8 cellular contexts compared by ENCODE assay signal in the genomic region with DNA sequence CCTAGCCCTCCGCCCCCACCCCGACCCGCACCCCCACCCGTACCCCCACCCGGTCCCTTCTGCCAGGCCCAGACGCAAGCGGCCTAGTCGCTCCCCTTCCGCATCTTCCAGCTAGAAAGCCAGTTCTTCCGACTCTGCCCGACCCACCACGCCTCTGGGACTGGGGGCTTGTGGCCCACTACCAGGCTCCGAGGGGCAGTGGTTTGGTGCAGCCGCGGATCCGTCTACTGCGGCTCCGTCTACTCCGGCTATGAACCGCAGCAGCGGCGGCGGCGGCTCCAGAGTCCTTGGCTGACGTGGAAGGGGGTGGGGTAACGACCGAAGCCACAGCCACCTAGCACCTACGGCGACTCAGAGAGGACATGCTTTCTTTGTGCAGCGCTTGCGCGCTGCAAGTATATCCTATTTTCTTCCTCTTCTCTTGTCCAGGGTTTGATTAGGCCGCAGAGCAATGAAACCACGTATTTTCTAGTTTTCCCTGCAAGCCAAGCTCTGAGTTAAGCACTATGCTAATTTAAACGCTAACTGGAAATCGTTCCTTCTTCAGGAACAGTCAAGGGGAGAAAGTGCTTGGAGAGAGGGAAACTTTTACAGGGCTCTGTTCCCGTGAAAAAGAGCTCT. TPM values are rescaled to one million over a fixed set of nuclear protein-coding genes. Genes with fewer than 3 reads are reported as not detected.
DNase-seq lines count a peak whose midpoint lies in the region; ATAC-seq and TF ChIP-seq lines count a peak whose summit lies in the region.

Gene COPB1, minus strand, starts transcription at position 252 of the 621 bp plus-strand sequence. CDS start 883 bp downstream, outside the sequence.

- H3K79me2 ChIP-seq in OCI-LY3 (ENCODE audit: low read length): peaks cover 31% of the 10 kb centered on the region

- H3K4me2 ChIP-seq in OCI-LY3 (ENCODE audit: low read length): peak within 1 kb of the TSS; percentile 78

- H3K9ac ChIP-seq in OCI-LY3 (ENCODE audit: low read length): peak within 1 kb of the TSS; percentile 73

- H3K27me3 ChIP-seq in OCI-LY3 (ENCODE audit: low read depth, low read length): no peaks in the 10 kb centered on the region

- ATAC-seq in GM21515 (IDR thresholded peaks at IDR 0.05; ENCODE audit: unreplicated experiment) (peak; percentile 91), mucosa of descending colon (peak; percentile 100)

- peaks cover 29% of the 10 kb centered on the region for H3K36me3 ChIP-seq in OCI-LY3 (replicated peaks; ENCODE audit: low read depth, low read length)
- H3K36me3 ChIP-seq in mucosa of descending colon (ENCODE audit: low read depth): no peaks in the 10 kb centered on the region

- no peak for TF ChIP-seq CTCF in OCI-LY3 (IDR thresholded peaks at IDR 0.05; ENCODE audit: low read depth, low read length)
- no peak for TF ChIP-seq CTCF in epithelial cell of esophagus (IDR thresholded peaks at IDR 0.05; ENCODE audit: insufficient read depth, low read depth, low read length, missing control alignments)
- no peak for TF ChIP-seq CTCF in mucosa of descending colon (IDR thresholded peaks at IDR 0.05)

- peak within 1 kb of the TSS; percentile 64 for H3K27ac ChIP-seq in OCI-LY3 (ENCODE audit: low read length)

- intact Hi-C loops in mucosa of descending colon (cut with DNase I, micrococcal nuclease): no loop called here

- DNase-seq in D341Med (ENCODE audit: low spot score): peak; percentile 89
- peak; percentile 50 for DNase-seq in HuH-7 (ENCODE audit: low spot score)
- peak; percentile 95 for DNase-seq in activated CD8-positive, alpha-beta memory T cell treated with anti-CD3 and anti-CD28 coated beads, Interleukin-2, amount 50 U/mL, for 48 hours
- peak; percentile 96 for DNase-seq in epithelial cell of esophagus (ENCODE audit: low read depth)
- peak; percentile 94 to 98 (median 97) for DNase-seq in mucosa of descending colon
- DNase-seq in stimulated activated CD8-positive, alpha-beta memory T cell treated with anti-CD3 and anti-CD28 coated beads, Interleukin-4, amount 100 ng/mL, for 24 hours (ENCODE audit: low read depth): peak; percentile 86

- H3K4me3 ChIP-seq in OCI-LY3 (ENCODE audit: low read length) (peak within 1 kb of the TSS; percentile 87), epithelial cell of esophagus (ENCODE audit: low read length) (peak within 1 kb of the TSS; percentile 96), mucosa of descending colon (peak within 1 kb of the TSS; percentile 69)

- H3K4me1 ChIP-seq in OCI-LY3 (ENCODE audit: low read length) (peaks cover 15% of the 10 kb centered on the region; the same call in 1 of the 2 replicates), mucosa of descending colon (ENCODE audit: low read depth) (peaks cover 14% of the 10 kb centered on the region)

- peak within 1 kb of the TSS; percentile 92 for H2AFZ ChIP-seq in OCI-LY3 (ENCODE audit: low read depth, low read length)

- H3K9me3 ChIP-seq in OCI-LY3 (ENCODE audit: insufficient read depth, low read length) (no peaks in the 10 kb centered on the region), mucosa of descending colon (no peaks in the 10 kb centered on the region)

- no peaks in the 10 kb centered on the region for H4K20me1 ChIP-seq in OCI-LY3 (ENCODE audit: insufficient read depth, low read length)

RNA-seq across cellular contexts. Expression of gene COPB1, which starts in this region (rescaled TPM):
- total RNA-seq in mucosa of descending colon: 10 to 100 TPM; 71.6 to 82.1 (median 76.3) TPM

Comparison
In these comparisons a context has a peak if more than half of its experiments do, and no peak if none do; other contexts are left out.
1. Peak in every context shown above with its lines: DNase-seq, ATAC-seq, H3K4me3 ChIP-seq and H3K27ac ChIP-seq.